Comparison of ENCODE assay signal across 12 cellular contexts in genomic region chr11:27281740-27282139, GRCh38.
DNase-seq lines count a peak whose midpoint lies in the region; ATAC-seq and TF ChIP-seq lines count a peak whose summit lies in the region.
"Had no signal": no experiment of that assay in that cellular context is flagged by ENCODE, and none has a peak within 500 bp of the region (broad histone marks: within the 10 kb centered on the region; RNA-seq: fewer than 3 reads in every experiment).

No MANE protein-coding gene starts in this region.

- H3K4me3 ChIP-seq in ascending aorta (no peak overlapping the region), psoas muscle (no peak overlapping the region)
- H3K4me3 ChIP-seq: PC-9 had no signal

- intact Hi-C loops in ascending aorta (cut with DNase I) (no loop called here), psoas muscle (cut with DNase I) (no loop called here)

- H3K27me3 Mint-ChIP-seq in naive thymus-derived CD8-positive, alpha-beta T cell, result peaks cover 3 to 29% (median 6%) of the 10 kb centered on the region in 5 donors
- peaks cover 11% of the 10 kb centered on the region for H3K27me3 Mint-ChIP-seq in activated T-cell treated with anti-CD3 and anti-CD28 coated beads, Interleukin-2, amount 50 U/mL, for 4 hours (ENCODE audit: low read depth)

- H3K4me1 ChIP-seq in ascending aorta, result peaks cover 9 to 13% of the 10 kb centered on the region in 2 donors
- no peaks in the 10 kb centered on the region for H3K4me1 ChIP-seq in psoas muscle

- no peak for TF ChIP-seq CTCF in ascending aorta (IDR thresholded peaks at IDR 0.05)
- TF ChIP-seq CTCF in psoas muscle (IDR thresholded peaks at IDR 0.05), result no peak

- DNase-seq in ascending aorta (ENCODE audit: low spot score in 2 of 2) (no peak), psoas muscle (no peak), COLO829 (ENCODE audit: low spot score) (no peak)
- no peak for DNase-seq in naive thymus-derived CD8-positive, alpha-beta T cell
- no peak for DNase-seq in activated T-cell treated with anti-CD3 and anti-CD28 coated beads, Interleukin-2, amount 50 U/mL, for 4 hours
- DNase-seq: anterior cingulate cortex, Kasumi-1, NCI-H2081 treated with DMSO at 0.1 percent for 48 hours, PC-9, small intestine had no signal

- no peaks in the 10 kb centered on the region for H3K36me3 ChIP-seq in ascending aorta
- H3K36me3 ChIP-seq in psoas muscle (ENCODE audit: insufficient read depth in 1 of 2, low read depth in 1 of 2), result no peaks in the 10 kb centered on the region

- 48 to 69% (median 68%) methylated on average over 2 of the region's 2 CpGs for WGBS in psoas muscle, 3 donors

- peaks cover 0 to 2% (median 0%) of the 10 kb centered on the region in 9 donors for H3K9me3 Mint-ChIP-seq in naive thymus-derived CD8-positive, alpha-beta T cell
- H3K9me3 Mint-ChIP-seq in activated T-cell treated with anti-CD3 and anti-CD28 coated beads, Interleukin-2, amount 50 U/mL, for 4 hours, result no peaks in the 10 kb centered on the region

- no peak overlapping the region for H3K27ac Mint-ChIP-seq in naive thymus-derived CD8-positive, alpha-beta T cell

- POLR2A ChIA-PET in naive thymus-derived CD8-positive, alpha-beta T cell (lab: Charles Lee), result no interaction called here

- ATAC-seq in GM19351 (IDR thresholded peaks at IDR 0.05; ENCODE audit: unreplicated experiment), result peak; percentile 88
- ATAC-seq in HG02938 (IDR thresholded peaks at IDR 0.05; ENCODE audit: unreplicated experiment), result peak; percentile 59
- ATAC-seq in psoas muscle, result no peak
- ATAC-seq in naive thymus-derived CD8-positive, alpha-beta T cell, result no peak
- no peak for ATAC-seq in activated T-cell treated with anti-CD3 and anti-CD28 coated beads, Interleukin-2, amount 50 U/mL, for 4 hours

- no peaks in the 10 kb centered on the region for H3K9me3 ChIP-seq in ascending aorta
- H3K9me3 ChIP-seq in psoas muscle, result no peaks in the 10 kb centered on the region

- H3K36me3 Mint-ChIP-seq in naive thymus-derived CD8-positive, alpha-beta T cell, result no peaks in the 10 kb centered on the region
- no peaks in the 10 kb centered on the region for H3K36me3 Mint-ChIP-seq in activated T-cell treated with anti-CD3 and anti-CD28 coated beads, Interleukin-2, amount 50 U/mL, for 4 hours (ENCODE audit: insufficient read depth)

- no peak overlapping the region for H3K4me3 Mint-ChIP-seq in naive thymus-derived CD8-positive, alpha-beta T cell
- H3K4me3 Mint-ChIP-seq in activated T-cell treated with anti-CD3 and anti-CD28 coated beads, Interleukin-2, amount 50 U/mL, for 4 hours, result no peak overlapping the region

- no peaks in the 10 kb centered on the region for H3K4me1 Mint-ChIP-seq in naive thymus-derived CD8-positive, alpha-beta T cell
- H3K4me1 Mint-ChIP-seq in activated T-cell treated with anti-CD3 and anti-CD28 coated beads, Interleukin-2, amount 50 U/mL, for 4 hours (ENCODE audit: low read depth), result no peaks in the 10 kb centered on the region

- H3K27me3 ChIP-seq in ascending aorta (no peaks in the 10 kb centered on the region), psoas muscle (ENCODE audit: insufficient read depth in 3 of 3, low read length in 2 of 3) (no peaks in the 10 kb centered on the region)

- H3K27ac ChIP-seq in ascending aorta (peak overlapping the region; percentile 41 to 65), psoas muscle (peak overlapping the region; percentile 53)
- H3K27ac ChIP-seq: PC-9 had no signal

Comparison
In these comparisons a context has a peak if more than half of its experiments do, and no peak if none do; other contexts are left out.
1. ATAC-seq: peak in GM19351 (single experiment) and HG02938 (single experiment); none in psoas muscle (0 of 4), naive thymus-derived CD8-positive, alpha-beta T cell (0 of 2) and activated T-cell treated with anti-CD3 and anti-CD28 coated beads, Interleukin-2, amount 50 U/mL, for 4 hours (0 of 2).